Comparison of ENCODE assay signal across 22 cellular contexts in the genomic region with DNA sequence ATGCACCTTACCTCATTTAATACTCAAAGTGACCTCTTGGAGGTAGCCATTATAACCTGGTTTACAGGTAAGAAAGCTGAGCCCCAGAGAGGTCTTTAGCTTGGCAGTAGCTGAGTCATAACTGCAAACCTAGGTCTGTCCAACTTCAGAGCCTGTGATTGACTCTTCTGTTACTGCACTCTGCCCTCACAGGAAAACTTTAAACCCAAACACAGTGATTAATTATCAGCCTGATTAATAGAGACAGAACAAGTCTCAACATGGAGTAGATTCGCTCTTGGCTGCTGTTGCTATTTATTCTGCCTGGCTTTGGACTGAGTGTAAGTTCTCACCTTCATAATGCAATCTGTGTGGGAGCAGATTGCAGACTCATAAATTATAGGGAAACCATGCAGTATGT. TPM values are rescaled to one million over a fixed set of nuclear protein-coding genes. Genes with fewer than 3 reads are reported as not detected.
DNase-seq lines count a peak whose midpoint lies in the region; ATAC-seq, FAIRE-seq and TF ChIP-seq lines count a peak whose summit lies in the region.
"Had no signal": no experiment of that assay in that cellular context is flagged by ENCODE, and none has a peak within 500 bp of the region (broad histone marks: within the 10 kb centered on the region; RNA-seq: fewer than 3 reads in every experiment).

No MANE protein-coding gene starts in this region.

- no peaks in the 10 kb centered on the region for H4K20me1 ChIP-seq in astrocyte (ENCODE audit: insufficient read depth, low read length)

- H3K4me2 ChIP-seq in astrocyte (ENCODE audit: low read length) = no peak overlapping the region

- no peak overlapping the region for H3K27ac ChIP-seq in astrocyte (ENCODE audit: low read depth, low read length)
- H3K27ac ChIP-seq: GM23248, right atrium auricular region, uterus had no signal

- H3K27me3 ChIP-seq in astrocyte (ENCODE audit: insufficient read depth, low read length) = no peaks in the 10 kb centered on the region
- H3K27me3 ChIP-seq: right atrium auricular region, uterus had no signal

- H3K36me3 ChIP-seq in astrocyte (ENCODE audit: insufficient read depth, low read length) = no peaks in the 10 kb centered on the region
- H3K36me3 ChIP-seq: right atrium auricular region, uterus had no signal

- no peaks in the 10 kb centered on the region for H3K9me3 ChIP-seq in astrocyte (ENCODE audit: insufficient read depth, low read depth, low read length)
- H3K9me3 ChIP-seq: right atrium auricular region, uterus had no signal

- H3K27ac Mint-ChIP-seq in astrocyte (ENCODE audit: unreplicated experiment) = no peak overlapping the region
- H3K27ac Mint-ChIP-seq: stimulated activated naive B cell treated with anti-CD40 and anti-IgM and Interleukin-4, amounts not matched to agents 10 μg/mL and 1 μg/mL and 100 μg/mL, for 72 hours; T-helper 2 cell treated with Interferon-gamma antibody and Interleukin-4, amounts not matched to agents 5 μg/mL and 100 μg/mL, for 36 hours had no signal

- no peaks in the 10 kb centered on the region for H3K79me2 ChIP-seq in astrocyte (ENCODE audit: insufficient read depth, low read length)

- no peak overlapping the region for H3K4me3 Mint-ChIP-seq in astrocyte (ENCODE audit: unreplicated experiment)
- H3K4me3 Mint-ChIP-seq: stimulated activated naive B cell treated with anti-CD40 and anti-IgM and Interleukin-4, amounts not matched to agents 10 μg/mL and 1 μg/mL and 100 μg/mL, for 72 hours; T-helper 2 cell treated with Interferon-gamma antibody and Interleukin-4, amounts not matched to agents 5 μg/mL and 100 μg/mL, for 36 hours had no signal

- peaks cover 4% of the 10 kb centered on the region for H3K4me1 ChIP-seq in astrocyte (ENCODE audit: insufficient read depth, low read length)
- H3K4me1 ChIP-seq: right atrium auricular region, uterus had no signal

- no peak for FAIRE-seq in astrocyte (lab: Jason Lieb, UNC)
- FAIRE-seq: D721Med, RCC 7860 had no signal

- peaks cover 11% of the 10 kb centered on the region for H3K4me1 Mint-ChIP-seq in astrocyte (ENCODE audit: low read depth, unreplicated experiment)
- H3K4me1 Mint-ChIP-seq: stimulated activated naive B cell treated with anti-CD40 and anti-IgM and Interleukin-4, amounts not matched to agents 10 μg/mL and 1 μg/mL and 100 μg/mL, for 72 hours had no signal

- H3K9ac ChIP-seq in astrocyte (ENCODE audit: low read length) = no peak overlapping the region
- H3K9ac ChIP-seq: GM23248 had no signal

- no peak for TF ChIP-seq CTCF in astrocyte (IDR thresholded peaks at IDR 0.05; ENCODE audit: insufficient read depth, low read depth, low read length)

- H3K36me3 Mint-ChIP-seq in astrocyte (ENCODE audit: low read depth, unreplicated experiment) = no peaks in the 10 kb centered on the region
- H3K36me3 Mint-ChIP-seq: stimulated activated naive B cell treated with anti-CD40 and anti-IgM and Interleukin-4, amounts not matched to agents 10 μg/mL and 1 μg/mL and 100 μg/mL, for 72 hours had no signal

- DNase-seq in HPDE6-E6E7 (ENCODE audit: extremely low spot score) = peak; percentile 86
- peak; percentile 14 for DNase-seq in astrocyte (ENCODE audit: low read depth)
- no peak for DNase-seq in left lobe of liver (ENCODE audit: low spot score)
- DNase-seq in GM19238 (ENCODE audit: insufficient read length, low spot score) = no peak
- no peak for DNase-seq in NCI-H146 treated with DMSO at 0.1 percent for 48 hours (lab: John Stamatoyannopoulos, UW; ENCODE audit: unreplicated experiment)
- no peak for DNase-seq in NCI-H2029 treated with DMSO at 0.1 percent for 48 hours (lab: John Stamatoyannopoulos, UW)
- no peak for DNase-seq in GOT3 (lab: John Stamatoyannopoulos, UW)
- DNase-seq: activated CD4-positive, alpha-beta T cell treated with anti-CD3 and anti-CD28 coated beads for 4 hours; activated T-cell treated with anti-CD3 and anti-CD28 coated beads, Interleukin-2, amount 50 U/mL, for 1 hour; amygdala; dermis blood vessel endothelial cell; GM23248; NCI-H2227 treated with DMSO at 0.1 percent for 48 hours; stimulated activated CD4-positive, alpha-beta T cell treated with anti-CD3 and anti-CD28 coated beads, Interleukin-4, amount 100 ng/mL, for 24 hours; stimulated activated naive B cell treated with anti-CD40 and anti-IgM and Interleukin-4, amounts not matched to agents 10 μg/mL and 1 μg/mL and 100 μg/mL, for 72 hours; uterus had no signal

- no peaks in the 10 kb centered on the region for H3K9me3 Mint-ChIP-seq in astrocyte (ENCODE audit: unreplicated experiment)
- H3K9me3 Mint-ChIP-seq: stimulated activated naive B cell treated with anti-CD40 and anti-IgM and Interleukin-4, amounts not matched to agents 10 μg/mL and 1 μg/mL and 100 μg/mL, for 72 hours; T-helper 2 cell treated with Interferon-gamma antibody and Interleukin-4, amounts not matched to agents 5 μg/mL and 100 μg/mL, for 36 hours had no signal

- no peak overlapping the region for H3K4me3 ChIP-seq in astrocyte (ENCODE audit: insufficient read depth, low read depth, low read length)
- H3K4me3 ChIP-seq: GM23248, right atrium auricular region, uterus had no signal

- H3K27me3 Mint-ChIP-seq in astrocyte (ENCODE audit: low read depth, unreplicated experiment) = no peaks in the 10 kb centered on the region

- H2AFZ ChIP-seq in astrocyte (ENCODE audit: low read depth, low read length) = no peak overlapping the region
- H2AFZ ChIP-seq: GM23248 had no signal

- ATAC-seq in GM18511 (IDR thresholded peaks at IDR 0.05; ENCODE audit: unreplicated experiment) (peak; percentile 79), left lobe of liver (peak; percentile 81)
- ATAC-seq: stimulated activated naive B cell treated with anti-CD40 and anti-IgM and Interleukin-4, amounts not matched to agents 10 μg/mL and 1 μg/mL and 100 μg/mL, for 72 hours had no signal

RNA-seq across cellular contexts. Expression of a gene that starts 27.4 kb away (rescaled TPM):
- total RNA-seq in astrocyte = 259 and 302 TPM in 2 replicates
- total RNA-seq in left lobe of liver = 111 TPM

RNA-seq across cellular contexts. Expression of a gene that starts 53.9 kb away (rescaled TPM):
- not detected in 2 replicates for total RNA-seq in astrocyte
- total RNA-seq in left lobe of liver = not detected
- total RNA-seq: dermis blood vessel endothelial cell, GM23248, myocyte, right atrium auricular region, uterus had no signal

Comparison
In these comparisons a context has a peak if more than half of its experiments do, and no peak if none do; other contexts are left out.
1. DNase-seq: peak in HPDE6-E6E7 (single experiment) and astrocyte (single experiment); none in left lobe of liver (single experiment), GM19238 (single experiment), NCI-H146 treated with DMSO at 0.1 percent for 48 hours (single experiment), NCI-H2029 treated with DMSO at 0.1 percent for 48 hours (single experiment) and GOT3 (single experiment).